In the genomic region with DNA sequence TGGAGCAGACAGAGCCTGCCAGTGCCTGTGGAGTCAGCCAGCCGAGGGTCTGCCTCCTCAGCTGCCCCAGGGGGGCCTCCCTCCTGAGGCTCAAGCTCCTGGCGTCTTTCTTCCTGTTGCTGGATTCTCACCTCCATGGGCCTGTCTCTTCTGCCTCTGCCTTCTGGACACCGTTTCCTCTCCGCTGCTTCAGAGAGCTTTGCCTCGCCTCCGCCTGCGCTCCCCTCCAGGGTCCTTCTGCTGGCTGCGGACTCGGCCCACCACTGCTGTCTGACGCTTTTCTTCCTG, we compare ENCODE assay signal across 24 cellular contexts. TPM values are rescaled to one million over a fixed set of nuclear protein-coding genes. Genes with fewer than 3 reads are reported as not detected.
A peak's percentile ranks its signal among the peaks of the same experiment; 100 is the strongest.
DNase-seq lines count a peak whose midpoint lies in the region; FAIRE-seq and TF ChIP-seq lines count a peak whose summit lies in the region.
"Had no signal": no experiment of that assay in that cellular context is flagged by ENCODE, and none has a peak within 500 bp of the region (broad histone marks: within the 10 kb centered on the region; RNA-seq: fewer than 3 reads in every experiment).

No MANE protein-coding gene starts in this region.

- TF ChIP-seq CTCF in mesothelial cell of epicardium (IDR thresholded peaks at IDR 0.05; ENCODE audit: unreplicated experiment), result no peak
- no peak for TF ChIP-seq CTCF in spleen (IDR thresholded peaks at IDR 0.05 in 8 of 11, conservative IDR thresholded peaks at IDR 0.05 in 3 of 11)
- TF ChIP-seq CTCF in esophagus squamous epithelium (IDR thresholded peaks at IDR 0.05), result no peak

- 0 out of 2 replicates have a peak overlapping the region, but pooled peaks have one; percentile 5 for H3K9ac ChIP-seq in HUES64 (ENCODE audit: low read depth, low read length)

- H3K4me1 Mint-ChIP-seq in mesothelial cell of epicardium, result peaks cover 31% of the 10 kb centered on the region
- H3K4me1 Mint-ChIP-seq: activated CD4-positive, alpha-beta T cell treated with anti-CD3 and anti-CD28 coated beads, Interleukin-2, amount 10 ng/mL, durations not matched to agents 7 days and 5 days had no signal

- FAIRE-seq in RCC 7860 (lab: Jason Lieb, UNC), result no peak
- FAIRE-seq: small intestine had no signal

- H3K4me3 ChIP-seq in HUES64 (ENCODE audit: low read length) (no peak overlapping the region), spleen (no peak overlapping the region), esophagus squamous epithelium (no peak overlapping the region)
- H3K4me3 ChIP-seq: cardiac muscle cell, left lung had no signal

- H3K36me3 ChIP-seq in HUES64 (ENCODE audit: insufficient read depth, low read length), result no peaks in the 10 kb centered on the region
- peaks cover 0 to 57% (median 22%) of the 10 kb centered on the region in 6 donors for H3K36me3 ChIP-seq in spleen
- H3K36me3 ChIP-seq in esophagus squamous epithelium, result peaks cover 0 to 32% (median 19%) of the 10 kb centered on the region in 3 donors
- H3K36me3 ChIP-seq: cardiac muscle cell, neutrophil had no signal

- no peak overlapping the region for H3K27ac ChIP-seq in HUES64 (ENCODE audit: low read depth, low read length)
- peak overlapping the region; percentile 36 for H3K27ac ChIP-seq in caudate nucleus (ENCODE audit: low read depth, low read length)
- peak overlapping the region in 6 of 8 donors; percentile 26 to 66 (median 48) for H3K27ac ChIP-seq in spleen
- H3K27ac ChIP-seq in esophagus squamous epithelium, result no peak overlapping the region
- H3K27ac ChIP-seq: cardiac muscle cell, left lung, neutrophil had no signal

- TF ChIP-seq POLR2A in spleen (IDR thresholded peaks at IDR 0.05) (no peak), esophagus squamous epithelium (IDR thresholded peaks at IDR 0.05) (no peak)

- H3K27me3 ChIP-seq in HUES64 (ENCODE audit: insufficient read depth, low read length) (no peaks in the 10 kb centered on the region), spleen (replicated peaks in 1 of 7) (no peaks in the 10 kb centered on the region), esophagus squamous epithelium (no peaks in the 10 kb centered on the region)
- H3K27me3 ChIP-seq: cardiac muscle cell, left lung had no signal

- 72% methylated on average over 10 of the region's 10 CpGs for WGBS in HUES64
- 75 to 83% (median 81%) methylated on average over 9 to 10 of the region's 10 CpGs for WGBS in spleen, 5 donors
- WGBS in esophagus squamous epithelium, 2 donors, result 73 to 85% methylated on average over 3 to 10 of the region's 10 CpGs

- H3K9me3 ChIP-seq in HUES64 (ENCODE audit: insufficient read depth, low read depth, low read length), result no peaks in the 10 kb centered on the region
- H3K9me3 ChIP-seq in spleen, result no peaks in the 10 kb centered on the region
- no peaks in the 10 kb centered on the region for H3K9me3 ChIP-seq in esophagus squamous epithelium
- H3K9me3 ChIP-seq: left lung, neutrophil had no signal

- no peaks in the 10 kb centered on the region for H3K9me3 Mint-ChIP-seq in mesothelial cell of epicardium
- H3K9me3 Mint-ChIP-seq: activated CD4-positive, alpha-beta T cell treated with anti-CD3 and anti-CD28 coated beads, Interleukin-2, amount 10 ng/mL, durations not matched to agents 7 days and 5 days; HFFc6 had no signal

- DNase-seq in caudate nucleus (lab: John Stamatoyannopoulos, UW) (no peak), mesothelial cell of epicardium (ENCODE audit: low spot score in 2 of 2, unreplicated experiment in 2 of 2) (no peak), spleen (no peak), SHP77 treated with DMSO at 0.1 percent for 48 hours (lab: John Stamatoyannopoulos, UW) (no peak), islet precursor cell (no peak), RCC 7860 (ENCODE audit: low spot score) (no peak), esophagus squamous epithelium (lab: John Stamatoyannopoulos, UW) (no peak)
- DNase-seq: activated CD4-positive, alpha-beta T cell treated with anti-CD3 and anti-CD28 coated beads, Interleukin-2, amount 10 ng/mL, durations not matched to agents 7 days and 5 days; activated naive CD4-positive, alpha-beta T cell treated with Interleukin-2 at 50 U/mL for 16 hours; activated T-cell treated with anti-CD3 and anti-CD28 coated beads, Interleukin-2, amount 50 U/mL, for 48 hours; amygdala; CD4-positive, CD25-positive, alpha-beta regulatory T cell; dermis blood vessel endothelial cell; EL; head of caudate nucleus; HFFc6; NCI-H1694 treated with DMSO at 0.1 percent for 48 hours; small intestine; T-helper 9 cell had no signal

- no peaks in the 10 kb centered on the region for H3K27me3 Mint-ChIP-seq in mesothelial cell of epicardium (ENCODE audit: low read depth)

- no peak overlapping the region for H3K4me3 Mint-ChIP-seq in mesothelial cell of epicardium
- H3K4me3 Mint-ChIP-seq: activated CD4-positive, alpha-beta T cell treated with anti-CD3 and anti-CD28 coated beads, Interleukin-2, amount 10 ng/mL, durations not matched to agents 7 days and 5 days; CD4-positive, CD25-positive, alpha-beta regulatory T cell; HFFc6 had no signal

- H3K36me3 Mint-ChIP-seq in mesothelial cell of epicardium, result peaks cover 24% of the 10 kb centered on the region
- H3K36me3 Mint-ChIP-seq: CD4-positive, CD25-positive, alpha-beta regulatory T cell had no signal

- intact Hi-C loops in spleen (cut with DNase I; ENCODE audit: low total_unique reads), result no loop called here
- intact Hi-C loops in esophagus squamous epithelium (cut with DNase I), result no loop called here

- H3K4me1 ChIP-seq in HUES64 (ENCODE audit: insufficient read depth, low read length) (peaks cover 5% of the 10 kb centered on the region; the same call in 1 of the 2 replicates), spleen (peaks cover 4 to 88% (median 47%) of the 10 kb centered on the region in 6 donors), esophagus squamous epithelium (peaks cover 0 to 64% (median 26%) of the 10 kb centered on the region in 3 donors)

- peak overlapping the region; percentile 79 for H3K27ac Mint-ChIP-seq in mesothelial cell of epicardium
- H3K27ac Mint-ChIP-seq: activated CD4-positive, alpha-beta T cell treated with anti-CD3 and anti-CD28 coated beads, Interleukin-2, amount 10 ng/mL, durations not matched to agents 7 days and 5 days; CD4-positive, CD25-positive, alpha-beta regulatory T cell; HFFc6 had no signal

RNA-seq across cellular contexts. Expression of a gene that starts 10.2 kb away (rescaled TPM):
- polyA plus RNA-seq in HUES64 (2013, experiment 1 of 2), result 1.1 TPM
- 2.7 TPM for polyA plus RNA-seq in HUES64 (2013, experiment 2 of 2)
- total RNA-seq in mesothelial cell of epicardium (84.4 to 86.6 TPM (median 85.3 TPM) in 3 replicates), spleen (100 to 1,000 TPM in 2 of 7 donors, 10 to 100 TPM in 5; 38.9 to 133 (median 68.9) TPM), esophagus squamous epithelium (1 to 10 TPM; 2.5 to 8.8 (median 5.6) TPM)
- polyA plus RNA-seq in spleen, result 10 to 100 TPM in 1 of 3 donors, 1 to 10 TPM in 2; 6.9 to 28.0 (median 9.3) TPM
- polyA plus RNA-seq: CD4-positive, CD25-positive, alpha-beta regulatory T cell had no signal

RNA-seq across cellular contexts. Expression of a gene that starts 10.4 kb away (rescaled TPM):
- 11.3 TPM for polyA plus RNA-seq in HUES64 (2013, experiment 1 of 2)
- polyA plus RNA-seq in HUES64 (2013, experiment 2 of 2), result 11.5 TPM
- 8.5 to 9.4 TPM (median 8.5 TPM) in 3 replicates for total RNA-seq in mesothelial cell of epicardium
- total RNA-seq in spleen, result 1 to 10 TPM in 3 of 7 donors, under 1 TPM in 3, not detected in 1; 0.26 to 1.2 (median 0.81) TPM
- polyA plus RNA-seq in spleen, result under 1 TPM; 0.04 to 0.32 (median 0.14) TPM
- under 1 TPM in 1 of 4 donors, not detected in 3; under 0.01 TPM for total RNA-seq in esophagus squamous epithelium
- total RNA-seq: CD4-positive, CD25-positive, alpha-beta regulatory T cell; RPMI7951 had no signal

RNA-seq across cellular contexts. Expression of a gene that starts 50.2 kb away (rescaled TPM):
- polyA plus RNA-seq in HUES64 (2013, experiment 1 of 2), result 36.5 TPM
- polyA plus RNA-seq in HUES64 (2013, experiment 2 of 2), result 35.6 TPM
- 64.3 to 66.8 TPM (median 66.7 TPM) in 3 replicates for total RNA-seq in mesothelial cell of epicardium
- 10 to 100 TPM; 52.3 to 66.9 (median 59.6) TPM for total RNA-seq in spleen
- polyA plus RNA-seq in spleen, result 10 to 100 TPM; 31.4 to 47.3 (median 45.3) TPM
- 10 to 100 TPM; 22.8 to 38.4 (median 28.8) TPM for total RNA-seq in esophagus squamous epithelium

Comparison
In these comparisons a context has a peak if more than half of its experiments do, and no peak if none do; other contexts are left out.
1. H3K27ac ChIP-seq: peak in caudate nucleus (single experiment) and spleen (6 of 8); none in HUES64 (single experiment) and esophagus squamous epithelium (0 of 4).